19 cellular contexts compared by ENCODE assay signal in the genomic region with DNA sequence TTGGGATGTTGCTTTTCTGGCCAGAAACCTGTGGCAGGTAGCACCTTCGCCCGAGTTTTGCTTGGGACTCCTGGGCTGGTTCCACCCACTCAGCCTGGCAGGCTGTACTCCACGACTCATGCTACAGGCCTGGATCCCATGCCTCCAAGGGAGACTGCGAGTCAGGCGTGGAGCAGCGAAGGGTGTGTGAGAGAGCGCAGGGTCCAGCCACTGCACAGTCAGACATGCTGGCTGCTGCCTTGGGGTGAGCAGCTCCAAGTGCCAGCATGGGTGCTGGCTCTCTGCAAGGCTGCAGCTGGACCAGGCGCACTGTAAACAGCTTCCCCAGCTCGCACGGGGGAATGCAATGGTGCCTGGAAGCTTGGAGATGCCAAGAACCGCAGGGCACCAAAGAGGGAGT.
DNase-seq lines count a peak whose midpoint lies in the region; ATAC-seq and TF ChIP-seq lines count a peak whose summit lies in the region.
"Had no signal": no experiment of that assay in that cellular context is flagged by ENCODE, and none has a peak within 500 bp of the region (broad histone marks: within the 10 kb centered on the region; RNA-seq: fewer than 3 reads in every experiment).

No MANE protein-coding gene starts in this region.

- TF ChIP-seq POLR2A in spleen (IDR thresholded peaks at IDR 0.05), result no peak

- peak overlapping the region; percentile 48; the same call in 1 of the 2 replicates for H3K4me3 Mint-ChIP-seq in HFFc6
- no peak overlapping the region for H3K4me3 Mint-ChIP-seq in neural progenitor cell
- H3K4me3 Mint-ChIP-seq in natural killer cell, result no peak overlapping the region
- H3K4me3 Mint-ChIP-seq: activated naive CD8-positive, alpha-beta T cell treated with anti-CD3 and anti-CD28 coated beads for 36 hours; activated T-cell treated with anti-CD3 and anti-CD28 coated beads, Interleukin-2, amount 50 U/mL, for 24 hours had no signal

- no peak overlapping the region for H3K9ac ChIP-seq in neural progenitor cell

- no peaks in the 10 kb centered on the region for H3K27me3 ChIP-seq in spleen (replicated peaks in 1 of 7)
- H3K27me3 ChIP-seq in neural progenitor cell, result no peaks in the 10 kb centered on the region
- H3K27me3 ChIP-seq: sigmoid colon, suprapubic skin had no signal

- H3K27ac Mint-ChIP-seq in HFFc6 (no peak overlapping the region), neural progenitor cell (no peak overlapping the region), natural killer cell (no peak overlapping the region)
- H3K27ac Mint-ChIP-seq: activated naive CD8-positive, alpha-beta T cell treated with anti-CD3 and anti-CD28 coated beads for 36 hours; activated T-cell treated with anti-CD3 and anti-CD28 coated beads, Interleukin-2, amount 50 U/mL, for 24 hours had no signal

- peaks cover 1% of the 10 kb centered on the region; the same call in 1 of the 2 replicates for H3K27me3 Mint-ChIP-seq in HFFc6 (ENCODE audit: insufficient read depth)
- peaks cover 2% of the 10 kb centered on the region for H3K27me3 Mint-ChIP-seq in neural progenitor cell (ENCODE audit: insufficient read depth, low read depth)
- no peaks in the 10 kb centered on the region for H3K27me3 Mint-ChIP-seq in natural killer cell (ENCODE audit: low read depth in 2 of 2)
- H3K27me3 Mint-ChIP-seq: activated naive CD8-positive, alpha-beta T cell treated with anti-CD3 and anti-CD28 coated beads for 36 hours; activated T-cell treated with anti-CD3 and anti-CD28 coated beads, Interleukin-2, amount 50 U/mL, for 24 hours had no signal

- no peaks in the 10 kb centered on the region for H3F3A ChIP-seq in neural progenitor cell (ENCODE audit: low read depth)

- H3K9me3 ChIP-seq in spleen (peaks cover 0 to 9% (median 0%) of the 10 kb centered on the region in 8 donors), neural progenitor cell (ENCODE audit: low read depth) (no peaks in the 10 kb centered on the region)
- H3K9me3 ChIP-seq: sigmoid colon, suprapubic skin had no signal

- H3K79me2 ChIP-seq in neural progenitor cell (ENCODE audit: low read depth), result no peaks in the 10 kb centered on the region

- H3K4me1 ChIP-seq in spleen (no peaks in the 10 kb centered on the region), neural progenitor cell (no peaks in the 10 kb centered on the region)
- H3K4me1 ChIP-seq: sigmoid colon, suprapubic skin had no signal

- H3K36me3 ChIP-seq in spleen (no peaks in the 10 kb centered on the region), neural progenitor cell (no peaks in the 10 kb centered on the region)
- H3K36me3 ChIP-seq: sigmoid colon, suprapubic skin had no signal

- H3K36me3 Mint-ChIP-seq in HFFc6 (ENCODE audit: low read depth) (no peaks in the 10 kb centered on the region), neural progenitor cell (no peaks in the 10 kb centered on the region), natural killer cell (no peaks in the 10 kb centered on the region)
- H3K36me3 Mint-ChIP-seq: activated naive CD8-positive, alpha-beta T cell treated with anti-CD3 and anti-CD28 coated beads for 36 hours had no signal

- ATAC-seq in HG03565 (IDR thresholded peaks at IDR 0.05; ENCODE audit: unreplicated experiment) (no peak), natural killer cell (no peak)

- H3K4me1 Mint-ChIP-seq in HFFc6 (ENCODE audit: low read depth) (no peaks in the 10 kb centered on the region), neural progenitor cell (no peaks in the 10 kb centered on the region), natural killer cell (no peaks in the 10 kb centered on the region)
- H3K4me1 Mint-ChIP-seq: activated naive CD8-positive, alpha-beta T cell treated with anti-CD3 and anti-CD28 coated beads for 36 hours had no signal

- TF ChIP-seq CTCF in HFFc6 (IDR thresholded peaks at IDR 0.05) (no peak), epithelial cell of esophagus (IDR thresholded peaks at IDR 0.05; ENCODE audit: insufficient read depth, low read depth, low read length, missing control alignments) (no peak), spleen (IDR thresholded peaks at IDR 0.05 in 8 of 11, conservative IDR thresholded peaks at IDR 0.05 in 3 of 11) (no peak), neural progenitor cell (IDR thresholded peaks at IDR 0.05) (no peak), natural killer cell (IDR thresholded peaks at IDR 0.05) (no peak)

- intact Hi-C loops in spleen (cut with DNase I; ENCODE audit: low total_unique reads) (no loop called here), natural killer cell (cut with micrococcal nuclease) (no loop called here)

- H3K4me2 ChIP-seq in neural progenitor cell, result no peak overlapping the region

- H3K9me3 Mint-ChIP-seq in HFFc6, result peaks cover 8% of the 10 kb centered on the region; the same call in 1 of the 2 replicates
- H3K9me3 Mint-ChIP-seq in neural progenitor cell, result peaks cover 3% of the 10 kb centered on the region
- peaks cover 8 to 16% of the 10 kb centered on the region in 2 donors for H3K9me3 Mint-ChIP-seq in natural killer cell
- H3K9me3 Mint-ChIP-seq: activated naive CD8-positive, alpha-beta T cell treated with anti-CD3 and anti-CD28 coated beads for 36 hours; activated T-cell treated with anti-CD3 and anti-CD28 coated beads, Interleukin-2, amount 50 U/mL, for 24 hours had no signal

- H3K4me3 ChIP-seq in epithelial cell of esophagus (ENCODE audit: low read length) (no peak overlapping the region), spleen (no peak overlapping the region), neural progenitor cell (no peak overlapping the region)
- H3K4me3 ChIP-seq: sigmoid colon, suprapubic skin had no signal

- no peak overlapping the region for H3K27ac ChIP-seq in spleen
- H3K27ac ChIP-seq in neural progenitor cell, result no peak overlapping the region
- H3K27ac ChIP-seq: sigmoid colon, suprapubic skin had no signal

- DNase-seq in HFFc6 (no peak), RKO (ENCODE audit: low spot score) (peak; percentile 23), epithelial cell of esophagus (ENCODE audit: low read depth) (peak; percentile 85), spleen (peak; percentile 58), neural progenitor cell (ENCODE audit: low spot score) (no peak), natural killer cell (no peak)
- DNase-seq: activated naive CD8-positive, alpha-beta T cell treated with anti-CD3 and anti-CD28 coated beads for 36 hours; activated T-cell treated with anti-CD3 and anti-CD28 coated beads, Interleukin-2, amount 50 U/mL, for 24 hours; AML-193; COR-L47; effector CD4-positive, alpha-beta T cell; EL; hippocampal formation; kidney glomerular epithelial cell; NCI-H2029; NCI-H524; sigmoid colon had no signal

- WGBS in spleen, 5 donors, result 88 to 95% (median 90%) methylated on average over 5 to 11 of the region's 11 CpGs

- no peak overlapping the region for H2AFZ ChIP-seq in neural progenitor cell (replicated peaks)

- H4K20me1 ChIP-seq in neural progenitor cell (ENCODE audit: low read depth), result no peaks in the 10 kb centered on the region

Comparison
In these comparisons a context has a peak if more than half of its experiments do, and no peak if none do; other contexts are left out.
1. DNase-seq: peak in RKO (single experiment), epithelial cell of esophagus (single experiment) and spleen (single experiment); none in HFFc6 (single experiment), neural progenitor cell (single experiment) and natural killer cell (single experiment).